In the genomic region with DNA sequence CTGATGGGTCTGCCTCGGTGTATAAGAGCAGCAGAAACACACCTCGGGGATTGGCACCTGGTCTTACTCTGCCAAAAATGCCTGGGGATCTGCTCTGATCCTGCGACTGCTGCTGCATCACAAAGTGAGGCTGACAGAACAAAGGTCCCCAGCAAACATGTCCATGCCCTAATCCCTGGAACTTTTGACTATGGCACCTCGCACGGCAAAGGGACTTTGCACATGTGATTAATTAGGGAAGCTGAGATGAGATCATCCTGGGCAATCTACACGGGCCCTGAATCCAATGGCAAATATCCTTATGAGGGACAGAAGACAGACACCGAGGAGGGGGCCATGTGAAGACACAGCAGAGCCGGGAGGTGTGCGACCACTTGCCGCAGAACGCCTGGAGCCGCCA, we compare ENCODE assay signal across 7 cellular contexts.
"Had no signal": no experiment of that assay in that cellular context is flagged by ENCODE, and none has a peak within 500 bp of the region (broad histone marks: within the 10 kb centered on the region; RNA-seq: fewer than 3 reads in every experiment).

No MANE protein-coding gene starts in this region.

- H3K4me3 ChIP-seq: K562 had no signal

- FAIRE-seq: HepG2, HTR-8/SVneo, K562 had no signal

- ATAC-seq: HepG2, K562 had no signal

- H3K27ac ChIP-seq: HL-60 had no signal

- DNase-seq: IMR-90, KBM-7, KG1 had no signal
